ENCODE assay signal across 21 cellular contexts in genomic region chr10:72011976-72012512, GRCh38. TPM values are rescaled to one million over a fixed set of nuclear protein-coding genes. Genes with fewer than 3 reads are reported as not detected.
DNase-seq lines count a peak whose midpoint lies in the region; ATAC-seq and TF ChIP-seq lines count a peak whose summit lies in the region.
"Had no signal": no experiment of that assay in that cellular context is flagged by ENCODE, and none has a peak within 500 bp of the region (broad histone marks: within the 10 kb centered on the region; RNA-seq: fewer than 3 reads in every experiment).

No MANE protein-coding gene starts in this region.

- no peak for TF ChIP-seq POLR2A in adrenal gland (IDR thresholded peaks at IDR 0.05)

- no peak for TF ChIP-seq CTCF in adrenal gland (IDR thresholded peaks at IDR 0.05)

- peaks cover 34 to 100% (median 96%) of the 10 kb centered on the region in 10 experiments for H3K4me1 ChIP-seq in BLaER1 treated with 17β-estradiol and CSF1 and Interleukin-3, amounts not matched to agents 10 nM and 100 nM
- H3K4me1 ChIP-seq in adrenal gland (replicated peaks in 1 of 2): peaks cover 56 to 96% of the 10 kb centered on the region in 2 donors
- H3K4me1 ChIP-seq in muscle layer of colon (ENCODE audit: insufficient read depth, low read length): peaks cover 49% of the 10 kb centered on the region

- 94 to 98% (median 95%) methylated on average over 7 of the region's 7 CpGs for WGBS in adrenal gland, 4 donors

- no peaks in the 10 kb centered on the region for H3K4me1 Mint-ChIP-seq in stimulated activated effector memory CD8-positive, alpha-beta T cell treated with anti-CD3 and anti-CD28 coated beads, Interleukin-12 subunit alpha, Interleukin-12 subunit beta, amount 100 ng/mL, for 72 hours
- H3K4me1 Mint-ChIP-seq: activated CD4-positive, alpha-beta T cell treated with anti-CD3 and anti-CD28 coated beads for 36 hours; naive thymus-derived CD8-positive, alpha-beta T cell had no signal

- peaks cover 0 to 13% (median 0%) of the 10 kb centered on the region in 11 experiments; a peak in 3 of 22 replicates for H3K36me3 ChIP-seq in BLaER1 treated with 17β-estradiol and CSF1 and Interleukin-3, amounts not matched to agents 10 nM and 100 nM
- H3K36me3 ChIP-seq in adrenal gland (replicated peaks in 1 of 2): peaks cover 0 to 18% of the 10 kb centered on the region in 2 donors
- H3K36me3 ChIP-seq in muscle layer of colon (ENCODE audit: insufficient read depth, low read length): peaks cover 12% of the 10 kb centered on the region

- H3K36me3 Mint-ChIP-seq in stimulated activated effector memory CD8-positive, alpha-beta T cell treated with anti-CD3 and anti-CD28 coated beads, Interleukin-12 subunit alpha, Interleukin-12 subunit beta, amount 100 ng/mL, for 72 hours: peaks cover 4% of the 10 kb centered on the region
- H3K36me3 Mint-ChIP-seq: naive thymus-derived CD8-positive, alpha-beta T cell had no signal

- no peak for DNase-seq in adrenal gland
- peak in 3 of 49 donors; percentile 15 to 27 (median 26) for DNase-seq in substantia nigra (lab: John Stamatoyannopoulos, UW)
- no peak for DNase-seq in stimulated activated effector memory CD8-positive, alpha-beta T cell treated with anti-CD3 and anti-CD28 coated beads, Interleukin-12 subunit alpha, Interleukin-12 subunit beta, amount 100 ng/mL, for 72 hours (ENCODE audit: low spot score in 2 of 2)
- no peak for DNase-seq in midbrain (lab: John Stamatoyannopoulos, UW)
- no peak for DNase-seq in SIG-M5 treated with dmso at 0.1 percent for 504 hours (lab: John Stamatoyannopoulos, UW; ENCODE audit: unreplicated experiment)
- DNase-seq: activated CD4-positive, alpha-beta T cell treated with anti-CD3 and anti-CD28 coated beads for 36 hours; activated gamma-delta T cell treated with Interleukin-2 at 50 U/mL for 16 hours; activated T-cell treated with anti-CD3 and anti-CD28 coated beads, Interleukin-2, amount 50 U/mL, for 24 hours; Caco-2; DND-41; effector CD8-positive, alpha-beta T cell; naive thymus-derived CD8-positive, alpha-beta T cell; NCI-H187; NCI-H2171; PC-9; SHP77 treated with DMSO at 0.1 percent for 48 hours; stimulated activated CD4-positive, alpha-beta T cell treated with anti-CD3 and anti-CD28 coated beads, Interleukin-2, amount 100 ng/mL, for 48 hours; testis had no signal

- peaks cover 0 to 13% (median 10%) of the 10 kb centered on the region in 11 experiments; a peak in 16 of 22 replicates for H3K9me3 ChIP-seq in BLaER1 treated with 17β-estradiol and CSF1 and Interleukin-3, amounts not matched to agents 10 nM and 100 nM (replicated peaks in 1 of 11)
- H3K9me3 ChIP-seq in adrenal gland (replicated peaks in 1 of 3): no peaks in the 10 kb centered on the region
- no peaks in the 10 kb centered on the region for H3K9me3 ChIP-seq in muscle layer of colon (ENCODE audit: low read length)
- H3K9me3 ChIP-seq: Caco-2, HAP-1, testis had no signal

- no peaks in the 10 kb centered on the region for H4K20me1 ChIP-seq in BLaER1 treated with 17β-estradiol and CSF1 and Interleukin-3, amounts not matched to agents 10 nM and 100 nM

- H3K9ac ChIP-seq in BLaER1 treated with 17β-estradiol and CSF1 and Interleukin-3, amounts not matched to agents 10 nM and 100 nM: no peak overlapping the region
- no peak overlapping the region for H3K9ac ChIP-seq in muscle layer of colon (ENCODE audit: low read length)

- H3K4me3 ChIP-seq in BLaER1 treated with 17β-estradiol and CSF1 and Interleukin-3, amounts not matched to agents 10 nM and 100 nM: no peak overlapping the region
- H3K4me3 ChIP-seq in adrenal gland (no peak overlapping the region), muscle layer of colon (ENCODE audit: low read depth in 1 of 2, low read length in 2 of 2) (no peak overlapping the region)
- H3K4me3 ChIP-seq: HAP-1, PC-9, testis had no signal

- no peaks in the 10 kb centered on the region for H3K9me3 Mint-ChIP-seq in stimulated activated effector memory CD8-positive, alpha-beta T cell treated with anti-CD3 and anti-CD28 coated beads, Interleukin-12 subunit alpha, Interleukin-12 subunit beta, amount 100 ng/mL, for 72 hours
- H3K9me3 Mint-ChIP-seq: activated T-cell treated with anti-CD3 and anti-CD28 coated beads, Interleukin-2, amount 50 U/mL, for 24 hours; naive thymus-derived CD8-positive, alpha-beta T cell had no signal

- no peak for ATAC-seq in stimulated activated effector memory CD8-positive, alpha-beta T cell treated with anti-CD3 and anti-CD28 coated beads, Interleukin-12 subunit alpha, Interleukin-12 subunit beta, amount 100 ng/mL, for 72 hours
- ATAC-seq: activated CD4-positive, alpha-beta T cell treated with anti-CD3 and anti-CD28 coated beads for 36 hours; naive thymus-derived CD8-positive, alpha-beta T cell had no signal

- H3K4me3 Mint-ChIP-seq in stimulated activated effector memory CD8-positive, alpha-beta T cell treated with anti-CD3 and anti-CD28 coated beads, Interleukin-12 subunit alpha, Interleukin-12 subunit beta, amount 100 ng/mL, for 72 hours: no peak overlapping the region
- H3K4me3 Mint-ChIP-seq: activated CD4-positive, alpha-beta T cell treated with anti-CD3 and anti-CD28 coated beads for 36 hours; activated T-cell treated with anti-CD3 and anti-CD28 coated beads, Interleukin-2, amount 50 U/mL, for 24 hours; naive thymus-derived CD8-positive, alpha-beta T cell had no signal

- H3K27ac ChIP-seq in BLaER1 treated with 17β-estradiol and CSF1 and Interleukin-3, amounts not matched to agents 10 nM and 100 nM: no peak overlapping the region
- peak overlapping the region in 3 of 5 donors; percentile 24 to 91 (median 46) for H3K27ac ChIP-seq in adrenal gland
- H3K27ac ChIP-seq in muscle layer of colon (ENCODE audit: low read depth, low read length): peak overlapping the region; percentile 3
- H3K27ac ChIP-seq in substantia nigra (ENCODE audit: low read depth, low read length, poor library complexity, severe bottlenecking): peak overlapping the region; percentile 98
- H3K27ac ChIP-seq: PC-9 had no signal

- no peaks in the 10 kb centered on the region for H3K27me3 ChIP-seq in BLaER1 treated with 17β-estradiol and CSF1 and Interleukin-3, amounts not matched to agents 10 nM and 100 nM
- no peaks in the 10 kb centered on the region for H3K27me3 ChIP-seq in adrenal gland
- H3K27me3 ChIP-seq in muscle layer of colon (ENCODE audit: control insufficient read depth in 1 of 2, insufficient read depth in 2 of 2, low read length in 2 of 2): no peaks in the 10 kb centered on the region
- H3K27me3 ChIP-seq: testis had no signal

- H3K27ac Mint-ChIP-seq in stimulated activated effector memory CD8-positive, alpha-beta T cell treated with anti-CD3 and anti-CD28 coated beads, Interleukin-12 subunit alpha, Interleukin-12 subunit beta, amount 100 ng/mL, for 72 hours: no peak overlapping the region
- H3K27ac Mint-ChIP-seq: activated CD4-positive, alpha-beta T cell treated with anti-CD3 and anti-CD28 coated beads for 36 hours; activated T-cell treated with anti-CD3 and anti-CD28 coated beads, Interleukin-2, amount 50 U/mL, for 24 hours; naive thymus-derived CD8-positive, alpha-beta T cell had no signal

- peak overlapping the region in 9 of 11 experiments; percentile 81 to 96 (median 86); a peak in 16 of 22 replicates for H3K4me2 ChIP-seq in BLaER1 treated with 17β-estradiol and CSF1 and Interleukin-3, amounts not matched to agents 10 nM and 100 nM
- H3K4me2 ChIP-seq: PC-9 had no signal

- intact Hi-C loops in adrenal gland (cut with DNase I): no loop called here

RNA-seq across cellular contexts. Expression of gene CHST3, which starts 47.8 kb away (rescaled TPM):
- 10 to 100 TPM; 32.2 to 49.7 (median 35.9) TPM for total RNA-seq in adrenal gland
- polyA plus RNA-seq in adrenal gland: 10 to 100 TPM in 1 of 3 donors, 1 to 10 TPM in 2; 3.9 to 30.2 (median 5.4) TPM
- total RNA-seq: naive thymus-derived CD8-positive, alpha-beta T cell had no signal
- polyA plus RNA-seq: naive thymus-derived CD8-positive, alpha-beta T cell had no signal

Comparison
In these comparisons a context has a peak if more than half of its experiments do, and no peak if none do; other contexts are left out.
1. H3K27ac ChIP-seq: peak in adrenal gland (3 of 5), muscle layer of colon (single experiment) and substantia nigra (single experiment); none in BLaER1 treated with 17β-estradiol and CSF1 and Interleukin-3, amounts not matched to agents 10 nM and 100 nM (0 of 11).